In genomic region chr14:75523771-75524171, GRCh38 we compare ENCODE assay signal across 9 cellular contexts. TPM values are rescaled to one million over a fixed set of nuclear protein-coding genes. Genes with fewer than 3 reads are reported as not detected.
DNase-seq lines count a peak whose midpoint lies in the region; FAIRE-seq and TF ChIP-seq lines count a peak whose summit lies in the region.
"Had no signal": no experiment of that assay in that cellular context is flagged by ENCODE, and none has a peak within 500 bp of the region (broad histone marks: within the 10 kb centered on the region; RNA-seq: fewer than 3 reads in every experiment).

No MANE protein-coding gene starts in this region.

- TF ChIP-seq POLR2A in GM12891 (IDR thresholded peaks at IDR 0.05; ENCODE audit: low read depth, low read length) = no peak

- peaks cover 72% of the 10 kb centered on the region for H3K4me1 Mint-ChIP-seq in T-helper 1 cell treated with Interleukin-12 subunit alpha and Interleukin-12 subunit beta and Interleukin-4 antibody, amounts not matched to agents 30 μg/mL and 1 μg/mL, for 36 hours (ENCODE audit: low read depth)
- H3K4me1 Mint-ChIP-seq in endothelial cell (ENCODE audit: unreplicated experiment) = peaks cover 28% of the 10 kb centered on the region

- H3K4me3 Mint-ChIP-seq in T-helper 1 cell treated with Interleukin-12 subunit alpha and Interleukin-12 subunit beta and Interleukin-4 antibody, amounts not matched to agents 30 μg/mL and 1 μg/mL, for 36 hours = peak overlapping the region; percentile 100
- no peak overlapping the region for H3K4me3 Mint-ChIP-seq in endothelial cell (ENCODE audit: unreplicated experiment)

- H3K36me3 Mint-ChIP-seq in T-helper 1 cell treated with Interleukin-12 subunit alpha and Interleukin-12 subunit beta and Interleukin-4 antibody, amounts not matched to agents 30 μg/mL and 1 μg/mL, for 36 hours (ENCODE audit: low read depth) = peaks cover 58% of the 10 kb centered on the region
- no peaks in the 10 kb centered on the region for H3K36me3 Mint-ChIP-seq in endothelial cell (ENCODE audit: low read depth, unreplicated experiment)

- DNase-seq in GM12891 (ENCODE audit: insufficient read length, low spot score) = no peak
- peak; percentile 16 for DNase-seq in endothelial cell (ENCODE audit: low spot score)
- DNase-seq in stimulated activated CD8-positive, alpha-beta memory T cell treated with anti-CD3 and anti-CD28 coated beads, Interleukin-4, amount 100 ng/mL, for 48 hours = peak; percentile 61
- DNase-seq in Ammon's horn (ENCODE audit: low spot score) = no peak
- DNase-seq in G401 (ENCODE audit: low spot score) = no peak
- no peak for DNase-seq in inferior parietal cortex (ENCODE audit: extremely low spot score)
- DNase-seq: psoas muscle had no signal

- H3K9me3 Mint-ChIP-seq in T-helper 1 cell treated with Interleukin-12 subunit alpha and Interleukin-12 subunit beta and Interleukin-4 antibody, amounts not matched to agents 30 μg/mL and 1 μg/mL, for 36 hours = no peaks in the 10 kb centered on the region
- no peaks in the 10 kb centered on the region for H3K9me3 Mint-ChIP-seq in endothelial cell (ENCODE audit: unreplicated experiment)

- H3K27ac Mint-ChIP-seq in T-helper 1 cell treated with Interleukin-12 subunit alpha and Interleukin-12 subunit beta and Interleukin-4 antibody, amounts not matched to agents 30 μg/mL and 1 μg/mL, for 36 hours = peak overlapping the region; percentile 96
- peak overlapping the region; percentile 82 for H3K27ac Mint-ChIP-seq in endothelial cell (ENCODE audit: unreplicated experiment)

- peak; percentile 48 for FAIRE-seq in GM12891 (lab: Jason Lieb, UNC)

- no peaks in the 10 kb centered on the region for H3K27me3 Mint-ChIP-seq in T-helper 1 cell treated with Interleukin-12 subunit alpha and Interleukin-12 subunit beta and Interleukin-4 antibody, amounts not matched to agents 30 μg/mL and 1 μg/mL, for 36 hours (ENCODE audit: low read depth)
- peaks cover 3% of the 10 kb centered on the region for H3K27me3 Mint-ChIP-seq in endothelial cell (ENCODE audit: unreplicated experiment)

- no peak for TF ChIP-seq CTCF in endothelial cell (IDR thresholded peaks at IDR 0.05; ENCODE audit: unreplicated experiment)

- in situ Hi-C loops in G401 (cut with HindIII; ENCODE audit: low sequenced_read_pairs) = no loop called here

TF ChIP-seq in GM12891, 5 proteins besides CTCF, POLR2A, EP300 and RAD21:
- TF ChIP-seq SPI1 (IDR thresholded peaks at IDR 0.05; ENCODE audit: low read depth, low read length) (peak; percentile 33; the same call in 1 of the 2 replicates), TAF1 (IDR thresholded peaks at IDR 0.05; ENCODE audit: low read depth, low read length) (no peak)

RNA-seq across cellular contexts. Expression of gene BATF, which starts 1.5 kb away (rescaled TPM):
- polyA plus RNA-seq in GM12891 (2012; ENCODE audit: low read depth, missing spikeins) = 74.9 TPM
- total RNA-seq in endothelial cell (ENCODE audit: unreplicated experiment) = not detected
- total RNA-seq in G401 (2014; rRNA removed; shearing (Covaris generic)) = not detected in 2 replicates

RNA-seq across cellular contexts. Expression of gene FLVCR2, which starts 54.6 kb away (rescaled TPM):
- 2.1 TPM for polyA plus RNA-seq in GM12891 (2012; ENCODE audit: low read depth, missing spikeins)
- 50.6 TPM for total RNA-seq in endothelial cell (ENCODE audit: unreplicated experiment)
- 1.3 and 1.6 TPM in 2 replicates for total RNA-seq in G401 (2014; rRNA removed; shearing (Covaris generic))
- total RNA-seq: OCI-LY7 had no signal

Comparison
In these comparisons a context has a peak if more than half of its experiments do, and no peak if none do; other contexts are left out.
1. DNase-seq: peak in endothelial cell (single experiment) and stimulated activated CD8-positive, alpha-beta memory T cell treated with anti-CD3 and anti-CD28 coated beads, Interleukin-4, amount 100 ng/mL, for 48 hours (single experiment); none in GM12891 (single experiment), Ammon's horn (single experiment), G401 (single experiment) and inferior parietal cortex (single experiment).
2. RNA of gene FLVCR2, which starts 54.6 kb away (total RNA-seq): 50.6 TPM in endothelial cell (single experiment); 1.3 to 1.6 TPM in G401; every median in the first group is over 10 times any median in the second.